ENCODE assay signal across 21 cellular contexts in genomic region chr2:56199492-56199891, GRCh38. TPM values are rescaled to one million over a fixed set of nuclear protein-coding genes. Genes with fewer than 3 reads are reported as not detected.
A peak's percentile ranks its signal among the peaks of the same experiment; 100 is the strongest.
DNase-seq lines count a peak whose midpoint lies in the region; ATAC-seq and TF ChIP-seq lines count a peak whose summit lies in the region.
"Had no signal": no experiment of that assay in that cellular context is flagged by ENCODE, and none has a peak within 500 bp of the region (broad histone marks: within the 10 kb centered on the region; RNA-seq: fewer than 3 reads in every experiment).

No MANE protein-coding gene starts in this region.

- H3K4me3 Mint-ChIP-seq in immature natural killer cell, result no peak overlapping the region
- H3K4me3 Mint-ChIP-seq in activated T-cell treated with anti-CD3 and anti-CD28 coated beads, Interleukin-2, amount 50 U/mL, for 24 hours, result no peak overlapping the region
- H3K4me3 Mint-ChIP-seq: CD4-positive, alpha-beta T cell; neural crest cell had no signal

- peaks cover 0 to 12% (median under 1%) of the 10 kb centered on the region in 6 donors for H3K9me3 Mint-ChIP-seq in immature natural killer cell
- no peaks in the 10 kb centered on the region for H3K9me3 Mint-ChIP-seq in activated T-cell treated with anti-CD3 and anti-CD28 coated beads, Interleukin-2, amount 50 U/mL, for 24 hours
- H3K9me3 Mint-ChIP-seq: CD4-positive, alpha-beta T cell; neural crest cell had no signal

- no peak overlapping the region for H3K4me3 ChIP-seq in AG04449 (ENCODE audit: low read depth, low read length)
- H3K4me3 ChIP-seq: A549, adrenal gland, gastroesophageal sphincter, prostate gland, uterus had no signal

- H3K36me3 Mint-ChIP-seq in immature natural killer cell, result no peaks in the 10 kb centered on the region
- no peaks in the 10 kb centered on the region for H3K36me3 Mint-ChIP-seq in activated T-cell treated with anti-CD3 and anti-CD28 coated beads, Interleukin-2, amount 50 U/mL, for 24 hours (ENCODE audit: low read depth)

- peaks cover 0 to 2% (median 0%) of the 10 kb centered on the region in 3 donors for H3K27me3 Mint-ChIP-seq in immature natural killer cell (ENCODE audit: low read depth in 3 of 3)
- no peaks in the 10 kb centered on the region for H3K27me3 Mint-ChIP-seq in activated T-cell treated with anti-CD3 and anti-CD28 coated beads, Interleukin-2, amount 50 U/mL, for 24 hours
- H3K27me3 Mint-ChIP-seq: CD4-positive, alpha-beta T cell had no signal

- H3K4me1 Mint-ChIP-seq in immature natural killer cell, result no peaks in the 10 kb centered on the region
- H3K4me1 Mint-ChIP-seq in activated T-cell treated with anti-CD3 and anti-CD28 coated beads, Interleukin-2, amount 50 U/mL, for 24 hours (ENCODE audit: low read depth), result no peaks in the 10 kb centered on the region
- H3K4me1 Mint-ChIP-seq: neural crest cell had no signal

- ATAC-seq in GM21367 (IDR thresholded peaks at IDR 0.05; ENCODE audit: unreplicated experiment), result no peak
- ATAC-seq: A549, gastroesophageal sphincter had no signal

- H3K27ac Mint-ChIP-seq in immature natural killer cell, result no peak overlapping the region
- no peak overlapping the region for H3K27ac Mint-ChIP-seq in activated T-cell treated with anti-CD3 and anti-CD28 coated beads, Interleukin-2, amount 50 U/mL, for 24 hours
- H3K27ac Mint-ChIP-seq: CD4-positive, alpha-beta T cell had no signal

- DNase-seq in AG04449 (ENCODE audit: low read depth, low spot score) (peak; percentile 74), HCEC 1CT (peak; percentile 83), amniotic epithelial cell (ENCODE audit: low read depth) (peak; percentile 83), fibroblast of the conjunctiva (ENCODE audit: low read depth) (peak; percentile 6), immature natural killer cell (no peak)
- DNase-seq in stimulated activated CD8-positive, alpha-beta memory T cell treated with anti-CD3 and anti-CD28 coated beads, Interleukin-4, amount 100 ng/mL, for 48 hours, result no peak
- DNase-seq in activated T-cell treated with anti-CD3 and anti-CD28 coated beads, Interleukin-2, amount 50 U/mL, for 24 hours, result no peak
- DNase-seq: adrenal gland; CD4-positive, alpha-beta T cell; cortex of kidney; DMS53; Kasumi-1; NCI-H524; stimulated activated CD4-positive, alpha-beta T cell treated with anti-CD3 and anti-CD28 coated beads, Interleukin-4, amount 100 ng/mL, for 24 hours; substantia nigra; uterus had no signal

- POLR2A ChIA-PET in AG04449 (lab: Yijun Ruan, JAX), result interaction anchor here (0.9 kb wide), 1 partner anchor 11 kb away, joined by 3 read pairs; no protein-coding TSS in a partner anchor

- no peak for TF ChIP-seq CTCF in AG04449 (IDR thresholded peaks at IDR 0.05; ENCODE audit: insufficient read depth, low read length, missing control alignments)

- CTCF ChIA-PET in AG04449 (lab: Yijun Ruan, JAX), result interaction anchor here (1.1 to 1.9 kb wide), 3 partner anchors 11 to 16 kb away, joined by 3 to 7 read pairs (median 4); partner anchors contain the start of gene CCDC85A

RNA-seq across cellular contexts. Expression of gene CCDC85A, which starts 15.7 kb away (rescaled TPM):
- not detected for polyA plus RNA-seq in immature natural killer cell

Comparison
In these comparisons a context has a peak if more than half of its experiments do, and no peak if none do; other contexts are left out.
1. DNase-seq: peak in AG04449 (single experiment), HCEC 1CT (single experiment), amniotic epithelial cell (single experiment) and fibroblast of the conjunctiva (single experiment); none in immature natural killer cell (0 of 3), stimulated activated CD8-positive, alpha-beta memory T cell treated with anti-CD3 and anti-CD28 coated beads, Interleukin-4, amount 100 ng/mL, for 48 hours (single experiment) and activated T-cell treated with anti-CD3 and anti-CD28 coated beads, Interleukin-2, amount 50 U/mL, for 24 hours (single experiment).